ENCODE assay signal across 20 cellular contexts in genomic region chr1:116356673-116357072, GRCh38. TPM values are rescaled to one million over a fixed set of nuclear protein-coding genes. Genes with fewer than 3 reads are reported as not detected.
A peak's percentile ranks its signal among the peaks of the same experiment; 100 is the strongest.
DNase-seq lines count a peak whose midpoint lies in the region; ATAC-seq and TF ChIP-seq lines count a peak whose summit lies in the region.
"Had no signal": no experiment of that assay in that cellular context is flagged by ENCODE, and none has a peak within 500 bp of the region (broad histone marks: within the 10 kb centered on the region; RNA-seq: fewer than 3 reads in every experiment).

No MANE protein-coding gene starts in this region.

- peak overlapping the region; percentile 75 for H3K4me2 ChIP-seq in Karpas-422 (ENCODE audit: low read depth, low read length, poor library complexity, severe bottlenecking)

- H3K4me1 Mint-ChIP-seq in Calu3 (ENCODE audit: low read depth, unreplicated experiment): no peaks in the 10 kb centered on the region

- H3K9ac ChIP-seq in Karpas-422 (ENCODE audit: low read length) (peak overlapping the region; percentile 57), adipocyte (ENCODE audit: low read length) (peak overlapping the region; percentile 9)

- H3K9me3 ChIP-seq in Karpas-422 (ENCODE audit: low read length) (no peaks in the 10 kb centered on the region), adipocyte (ENCODE audit: control insufficient read depth, low read length) (no peaks in the 10 kb centered on the region)
- H3K9me3 ChIP-seq: left ventricle myocardium inferior, neutrophil had no signal

- peaks cover 91% of the 10 kb centered on the region for H3K4me1 ChIP-seq in Karpas-422 (ENCODE audit: low read length)
- H3K4me1 ChIP-seq in adipocyte (ENCODE audit: control insufficient read depth, insufficient read depth, low read length): peaks cover 27% of the 10 kb centered on the region

- H3K27me3 ChIP-seq in Karpas-422 (ENCODE audit: low read length) (no peaks in the 10 kb centered on the region), adipocyte (replicated peaks; ENCODE audit: control insufficient read depth, insufficient read depth, low read length) (no peaks in the 10 kb centered on the region)

- no peaks in the 10 kb centered on the region for H4K20me1 ChIP-seq in Karpas-422 (ENCODE audit: insufficient read depth, low read depth, low read length)

- no TSS peak for BruUV-seq in Calu3 (replicated peaks; lab: Mats Ljungman, UMichigan)

- no peaks in the 10 kb centered on the region for H3K9me2 ChIP-seq in Karpas-422 (replicated peaks; ENCODE audit: insufficient read depth, low read length)

- H3K36me3 ChIP-seq in Karpas-422 (ENCODE audit: insufficient read depth, low read length) (no peaks in the 10 kb centered on the region), adipocyte (ENCODE audit: control insufficient read depth, insufficient read depth, low read length, severe bottlenecking) (no peaks in the 10 kb centered on the region)
- H3K36me3 ChIP-seq: left ventricle myocardium inferior, neutrophil had no signal

- peak overlapping the region; percentile 98 for H3K27ac ChIP-seq in Karpas-422 (ENCODE audit: low read length)
- H3K27ac ChIP-seq: left ventricle myocardium inferior, neutrophil had no signal

- peak overlapping the region; percentile 22 for H2AFZ ChIP-seq in Karpas-422 (ENCODE audit: low read length)

- H3K9me3 Mint-ChIP-seq in Calu3 (ENCODE audit: low read depth, unreplicated experiment): no peaks in the 10 kb centered on the region
- H3K9me3 Mint-ChIP-seq: activated naive CD4-positive, alpha-beta T cell treated with anti-CD3 and anti-CD28 coated beads, Interleukin-2, amount 50 U/mL, for 72 hours; activated T-helper 1 cell treated with anti-CD3 and anti-CD28 coated beads, Interleukin-12 subunit alpha, Interleukin-12 subunit beta, Interleukin-2, Interleukin-4 antibody, amounts not matched to agents 30 ng/mL and 10 ng/mL and 1 ng/mL, durations not matched to agents 14 hours and 24 hours and 36 hours; CD8-positive, alpha-beta T cell; dendritic cell treated with granulocyte-macrophage colony-stimulating factor and Interleukin-4, amounts not matched to agents 40 ng/mL and 50 ng/mL, for 4 days had no signal

- H3K4me3 Mint-ChIP-seq in Calu3 (ENCODE audit: low read depth, unreplicated experiment): no peak overlapping the region
- H3K4me3 Mint-ChIP-seq: activated T-helper 1 cell treated with anti-CD3 and anti-CD28 coated beads, Interleukin-12 subunit alpha, Interleukin-12 subunit beta, Interleukin-2, Interleukin-4 antibody, amounts not matched to agents 30 ng/mL and 10 ng/mL and 1 ng/mL, durations not matched to agents 14 hours and 24 hours and 36 hours; brain; CD8-positive, alpha-beta T cell; dendritic cell treated with granulocyte-macrophage colony-stimulating factor and Interleukin-4, amounts not matched to agents 40 ng/mL and 50 ng/mL, for 4 days had no signal

- H3K36me3 Mint-ChIP-seq in Calu3 (ENCODE audit: insufficient read depth, unreplicated experiment): no peaks in the 10 kb centered on the region
- H3K36me3 Mint-ChIP-seq: activated naive CD4-positive, alpha-beta T cell treated with anti-CD3 and anti-CD28 coated beads, Interleukin-2, amount 50 U/mL, for 72 hours; brain; CD8-positive, alpha-beta T cell had no signal

- DNase-seq in AG20443 (ENCODE audit: low spot score) (peak; percentile 18), Karpas-422 (peak; percentile 69), adipocyte (ENCODE audit: low read depth) (peak; percentile 27), fibroblast of villous mesenchyme (ENCODE audit: low read depth) (peak; percentile 37), SIG-M5 treated with dmso at 0.1 percent for 504 hours (lab: John Stamatoyannopoulos, UW; ENCODE audit: unreplicated experiment) (no peak), Calu3 (no peak), H4 (ENCODE audit: low spot score) (no peak)
- DNase-seq: activated CD4-positive, alpha-beta T cell treated with anti-CD3 and anti-CD28 coated beads for 1 hour; CD8-positive, alpha-beta T cell; DND-41; left ventricle myocardium inferior; NCI-H1105 treated with DMSO at 0.1 percent for 48 hours; NCI-H524 treated with DMSO at 0.1 percent for 48 hours; SHP77 treated with DMSO at 0.1 percent for 48 hours had no signal

- H3K27ac Mint-ChIP-seq in Calu3 (ENCODE audit: unreplicated experiment): no peak overlapping the region
- H3K27ac Mint-ChIP-seq: activated naive CD4-positive, alpha-beta T cell treated with anti-CD3 and anti-CD28 coated beads, Interleukin-2, amount 50 U/mL, for 72 hours; activated T-helper 1 cell treated with anti-CD3 and anti-CD28 coated beads, Interleukin-12 subunit alpha, Interleukin-12 subunit beta, Interleukin-2, Interleukin-4 antibody, amounts not matched to agents 30 ng/mL and 10 ng/mL and 1 ng/mL, durations not matched to agents 14 hours and 24 hours and 36 hours had no signal

- no peaks in the 10 kb centered on the region for H3K27me3 Mint-ChIP-seq in Calu3 (ENCODE audit: unreplicated experiment)

- intact Hi-C loops in Calu3 (cut with micrococcal nuclease; ENCODE audit: unreplicated experiment): no loop called here

- H3K4me3 ChIP-seq in Karpas-422 (ENCODE audit: low read length): 0 out of 2 replicates have a peak overlapping the region, but pooled peaks have one; percentile 0
- H3K4me3 ChIP-seq in adipocyte (ENCODE audit: low read length): peak overlapping the region; percentile 18
- H3K4me3 ChIP-seq in fibroblast of villous mesenchyme (ENCODE audit: low read depth, low read length): no peak overlapping the region
- H3K4me3 ChIP-seq: left ventricle myocardium inferior had no signal

- ATAC-seq in HG03175 (IDR thresholded peaks at IDR 0.05; ENCODE audit: unreplicated experiment): no peak
- ATAC-seq: activated naive CD4-positive, alpha-beta T cell treated with anti-CD3 and anti-CD28 coated beads, Interleukin-2, amount 50 U/mL, for 72 hours; CD8-positive, alpha-beta T cell had no signal

- TF ChIP-seq CTCF in fibroblast of villous mesenchyme (IDR thresholded peaks at IDR 0.05; ENCODE audit: insufficient read depth, low read depth, low read length) (no peak), Calu3 (IDR thresholded peaks at IDR 0.05; ENCODE audit: unreplicated experiment) (no peak)

- CTCF ChIA-PET in Calu3 (lab: Charles Lee): no interaction called here

- H3K79me2 ChIP-seq in Karpas-422 (ENCODE audit: low read length): peaks cover 4% of the 10 kb centered on the region; the same call in 1 of the 2 replicates

RNA-seq across cellular contexts. Expression of gene ATP1A1, which starts 16.4 kb away (rescaled TPM):
- 931 and 967 TPM in 2 replicates for total RNA-seq in Karpas-422 (2014; rRNA removed; shearing (Covaris generic); ENCODE audit: low replicate concordance)
- total RNA-seq in fibroblast of villous mesenchyme (87.0 and 107 TPM in 2 replicates), Calu3 (2022) (457 and 484 TPM in 2 replicates)
- total RNA-seq in H4 (2014; rRNA removed; shearing (Covaris generic)): 17.7 and 30.8 TPM in 2 replicates

Comparison
In these comparisons a context has a peak if more than half of its experiments do, and no peak if none do; other contexts are left out.
1. DNase-seq: peak in AG20443 (single experiment), Karpas-422 (single experiment), adipocyte (single experiment) and fibroblast of villous mesenchyme (single experiment); none in SIG-M5 treated with dmso at 0.1 percent for 504 hours (single experiment), Calu3 (single experiment) and H4 (single experiment).